9 cellular contexts compared by ENCODE assay signal in the genomic region with DNA sequence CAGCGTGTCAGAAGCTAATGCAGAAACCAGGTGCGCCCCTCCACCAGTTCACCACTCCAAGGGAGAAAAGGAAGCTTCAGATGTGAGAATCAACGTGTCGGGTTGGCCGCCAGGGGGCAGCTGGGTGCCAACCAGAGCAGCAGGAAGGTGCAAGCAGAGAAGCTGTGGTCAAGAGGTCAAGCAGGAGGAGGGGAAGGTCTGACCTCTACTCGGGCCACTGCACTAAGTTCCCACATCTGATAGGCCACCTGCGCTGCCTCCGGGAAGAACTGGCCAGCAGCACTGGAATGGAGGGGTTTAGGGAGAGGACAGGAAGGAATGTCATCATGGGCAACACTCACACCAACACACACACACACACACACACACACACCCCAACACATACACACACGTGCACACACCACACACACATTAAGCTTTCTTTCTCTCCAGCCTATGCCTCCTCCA. TPM values are rescaled to one million over a fixed set of nuclear protein-coding genes. Genes with fewer than 3 reads are reported as not detected.
DNase-seq lines count a peak whose midpoint lies in the region; ATAC-seq and TF ChIP-seq lines count a peak whose summit lies in the region.
"Had no signal": no experiment of that assay in that cellular context is flagged by ENCODE, and none has a peak within 500 bp of the region (broad histone marks: within the 10 kb centered on the region; RNA-seq: fewer than 3 reads in every experiment).

No MANE protein-coding gene starts in this region.

- H3K4me1 Mint-ChIP-seq in activated CD4-positive, alpha-beta memory T cell treated with anti-CD3 and anti-CD28 coated beads, Interleukin-2, amount 10 ng/mL, durations not matched to agents 7 days and 5 days, result peaks cover 34% of the 10 kb centered on the region
- peaks cover 22 to 24% of the 10 kb centered on the region in 2 donors for H3K4me1 Mint-ChIP-seq in effector memory CD8-positive, alpha-beta T cell (ENCODE audit: low read depth in 2 of 2)

- no peaks in the 10 kb centered on the region for H3K9me3 ChIP-seq in DOHH2 (ENCODE audit: control insufficient read depth, insufficient read depth, low read length)

- H3F3A ChIP-seq in DOHH2 (ENCODE audit: control insufficient read depth, insufficient read depth), result no peaks in the 10 kb centered on the region; the same call in 1 of the 2 replicates

- no peaks in the 10 kb centered on the region for H3K36me3 ChIP-seq in DOHH2 (ENCODE audit: control insufficient read depth, low read length)

- H3K4me1 ChIP-seq in DOHH2 (ENCODE audit: control insufficient read depth, low read length), result peaks cover 29% of the 10 kb centered on the region

- H3K27ac Mint-ChIP-seq in activated CD4-positive, alpha-beta memory T cell treated with anti-CD3 and anti-CD28 coated beads, Interleukin-2, amount 10 ng/mL, durations not matched to agents 7 days and 5 days, result peak overlapping the region; percentile 88
- H3K27ac Mint-ChIP-seq in effector memory CD8-positive, alpha-beta T cell, result peak overlapping the region; percentile 18 to 65

- no peak overlapping the region for H3K4me3 ChIP-seq in DOHH2 (ENCODE audit: low read length)

- H3K79me2 ChIP-seq in DOHH2 (ENCODE audit: control insufficient read depth, low read length), result no peaks in the 10 kb centered on the region

- TF ChIP-seq CTCF in DOHH2 (IDR thresholded peaks at IDR 0.05; ENCODE audit: low read depth, low read length, poor library complexity, severe bottlenecking), result peak; percentile 92

- CTCF ChIA-PET in HEK293T (lab: Yijun Ruan, JAX), result interaction anchor here (1.0 to 2.8 kb wide), 21 partner anchors 9 to 190 kb away, joined by 3 to 91 read pairs (median 6); a partner anchor contains a TSS
- CTCF ChIA-PET in activated CD4-positive, alpha-beta memory T cell treated with anti-CD3 and anti-CD28 coated beads, Interleukin-2, amount 10 ng/mL, durations not matched to agents 7 days and 5 days (lab: Charles Lee), result interaction anchor here (0.8 to 7.1 kb wide), 31 partner anchors 9 to 190 kb away, joined by 3 to 242 read pairs (median 7); a partner anchor contains a TSS

- H3K9me2 ChIP-seq in DOHH2 (replicated peaks; ENCODE audit: control insufficient read depth, low read length), result no peaks in the 10 kb centered on the region

- no peaks in the 10 kb centered on the region for H3K27me3 ChIP-seq in DOHH2 (ENCODE audit: control insufficient read depth, low read length)

- no peaks in the 10 kb centered on the region for H3K27me3 Mint-ChIP-seq in activated CD4-positive, alpha-beta memory T cell treated with anti-CD3 and anti-CD28 coated beads, Interleukin-2, amount 10 ng/mL, durations not matched to agents 7 days and 5 days
- no peaks in the 10 kb centered on the region for H3K27me3 Mint-ChIP-seq in effector memory CD8-positive, alpha-beta T cell
- H3K27me3 Mint-ChIP-seq: dendritic cell treated with granulocyte-macrophage colony-stimulating factor and Interleukin-4, amounts not matched to agents 40 ng/mL and 50 ng/mL, for 4 days had no signal

- H3K9me3 Mint-ChIP-seq in activated CD4-positive, alpha-beta memory T cell treated with anti-CD3 and anti-CD28 coated beads, Interleukin-2, amount 10 ng/mL, durations not matched to agents 7 days and 5 days, result no peaks in the 10 kb centered on the region
- no peaks in the 10 kb centered on the region for H3K9me3 Mint-ChIP-seq in effector memory CD8-positive, alpha-beta T cell
- H3K9me3 Mint-ChIP-seq: dendritic cell treated with granulocyte-macrophage colony-stimulating factor and Interleukin-4, amounts not matched to agents 40 ng/mL and 50 ng/mL, for 4 days had no signal

- POLR2A ChIA-PET in HEK293T (lab: Yijun Ruan, JAX), result interaction anchor here (1.0 to 1.4 kb wide), 3 partner anchors 31 to 113 kb away, joined by 3 to 8 read pairs (median 4); a partner anchor contains a TSS
- POLR2A ChIA-PET in activated CD4-positive, alpha-beta memory T cell treated with anti-CD3 and anti-CD28 coated beads, Interleukin-2, amount 10 ng/mL, durations not matched to agents 7 days and 5 days (lab: Charles Lee), result interaction anchor here (0.7 to 3.3 kb wide), 20 partner anchors 9 to 321 kb away, joined by 3 to 22 read pairs (median 5); a partner anchor contains a TSS

- no peak overlapping the region for H3K4me3 Mint-ChIP-seq in activated CD4-positive, alpha-beta memory T cell treated with anti-CD3 and anti-CD28 coated beads, Interleukin-2, amount 10 ng/mL, durations not matched to agents 7 days and 5 days
- no peak overlapping the region for H3K4me3 Mint-ChIP-seq in effector memory CD8-positive, alpha-beta T cell
- H3K4me3 Mint-ChIP-seq: dendritic cell treated with granulocyte-macrophage colony-stimulating factor and Interleukin-4, amounts not matched to agents 40 ng/mL and 50 ng/mL, for 4 days had no signal

- H3K36me3 Mint-ChIP-seq in activated CD4-positive, alpha-beta memory T cell treated with anti-CD3 and anti-CD28 coated beads, Interleukin-2, amount 10 ng/mL, durations not matched to agents 7 days and 5 days (ENCODE audit: low read depth), result peaks cover 98% of the 10 kb centered on the region
- H3K36me3 Mint-ChIP-seq in effector memory CD8-positive, alpha-beta T cell (ENCODE audit: insufficient read depth), result peaks cover 91% of the 10 kb centered on the region

- peak; percentile 69 for DNase-seq in HEK293T (ENCODE audit: extremely low spot score)
- peak; percentile 5 for DNase-seq in NCI-H526 treated with DMSO at 0.1 percent for 48 hours (lab: John Stamatoyannopoulos, UW)
- peak; percentile 67 for DNase-seq in activated CD4-positive, alpha-beta memory T cell treated with anti-CD3 and anti-CD28 coated beads, Interleukin-2, amount 10 ng/mL, durations not matched to agents 7 days and 5 days
- DNase-seq in effector memory CD8-positive, alpha-beta T cell, result peak; percentile 57 to 62 (median 59)
- DNase-seq in mesenteric fat pad (ENCODE audit: low spot score), result peak; percentile 91
- DNase-seq in stimulated activated CD8-positive, alpha-beta memory T cell treated with anti-CD3 and anti-CD28 coated beads, Interleukin-4, amount 100 ng/mL, for 1 hour (ENCODE audit: low read depth in 2 of 2, low spot score in 1 of 2), result peak; percentile 40 to 51
- DNase-seq in putamen (ENCODE audit: low spot score), result no peak

- H4K20me1 ChIP-seq in DOHH2 (ENCODE audit: control insufficient read depth, insufficient read depth, low read depth, low read length), result no peaks in the 10 kb centered on the region

- no peak overlapping the region for H3K4me2 ChIP-seq in DOHH2 (ENCODE audit: low read length)

- no peak overlapping the region for H3K27ac ChIP-seq in DOHH2 (ENCODE audit: low read depth, low read length)

- peak; percentile 67 for ATAC-seq in effector memory CD8-positive, alpha-beta T cell (replicated peaks)

TF ChIP-seq in HEK293T, 16 proteins besides CTCF, POLR2A, EP300 and RAD21:
- TF ChIP-seq LEF1 (IDR thresholded peaks at IDR 0.05; ENCODE audit: borderline replicate concordance) (no peak), CTBP1 (IDR thresholded peaks at IDR 0.05; ENCODE audit: borderline replicate concordance) (no peak), FOXK2 (IDR thresholded peaks at IDR 0.05) (no peak), FOXM1 (IDR thresholded peaks at IDR 0.05; ENCODE audit: borderline replicate concordance) (no peak), L3MBTL2 (conservative IDR thresholded peaks at IDR 0.05) (no peak), ZNF384 (IDR thresholded peaks at IDR 0.05) (no peak), TARDBP (IDR thresholded peaks at IDR 0.05) (no peak), BHLHE40 (IDR thresholded peaks at IDR 0.05; ENCODE audit: borderline replicate concordance) (no peak), SUZ12 (IDR thresholded peaks at IDR 0.05) (no peak), HDGF (IDR thresholded peaks at IDR 0.05; ENCODE audit: borderline replicate concordance) (no peak), ARNT (IDR thresholded peaks at IDR 0.05) (no peak)
- TF ChIP-seq, protein P1, sequence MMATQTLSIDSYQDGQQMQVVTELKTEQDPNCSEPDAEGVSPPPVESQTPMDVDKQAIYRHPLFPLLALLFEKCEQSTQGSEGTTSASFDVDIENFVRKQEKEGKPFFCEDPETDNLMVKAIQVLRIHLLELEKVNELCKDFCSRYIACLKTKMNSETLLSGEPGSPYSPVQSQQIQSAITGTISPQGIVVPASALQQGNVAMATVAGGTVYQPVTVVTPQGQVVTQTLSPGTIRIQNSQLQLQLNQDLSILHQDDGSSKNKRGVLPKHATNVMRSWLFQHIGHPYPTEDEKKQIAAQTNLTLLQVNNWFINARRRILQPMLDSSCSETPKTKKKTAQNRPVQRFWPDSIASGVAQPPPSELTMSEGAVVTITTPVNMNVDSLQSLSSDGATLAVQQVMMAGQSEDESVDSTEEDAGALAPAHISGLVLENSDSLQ (IDR thresholded peaks at IDR 0.05), result no peak
TF ChIP-seq in HEK293T: peak in this region for 0.

RNA-seq across cellular contexts. Expression of a gene that starts 31.4 kb away (rescaled TPM):
- total RNA-seq in activated CD4-positive, alpha-beta memory T cell treated with anti-CD3 and anti-CD28 coated beads, Interleukin-2, amount 10 ng/mL, durations not matched to agents 7 days and 5 days, result 100 to 1,000 TPM; 603 to 606 TPM
- 631 TPM for total RNA-seq in mesenteric fat pad

RNA-seq across cellular contexts. Expression of a gene that starts 45.4 kb away (rescaled TPM):
- 100 to 1,000 TPM; 188 to 201 TPM for total RNA-seq in activated CD4-positive, alpha-beta memory T cell treated with anti-CD3 and anti-CD28 coated beads, Interleukin-2, amount 10 ng/mL, durations not matched to agents 7 days and 5 days
- total RNA-seq in mesenteric fat pad, result 285 TPM
